In the genomic region with DNA sequence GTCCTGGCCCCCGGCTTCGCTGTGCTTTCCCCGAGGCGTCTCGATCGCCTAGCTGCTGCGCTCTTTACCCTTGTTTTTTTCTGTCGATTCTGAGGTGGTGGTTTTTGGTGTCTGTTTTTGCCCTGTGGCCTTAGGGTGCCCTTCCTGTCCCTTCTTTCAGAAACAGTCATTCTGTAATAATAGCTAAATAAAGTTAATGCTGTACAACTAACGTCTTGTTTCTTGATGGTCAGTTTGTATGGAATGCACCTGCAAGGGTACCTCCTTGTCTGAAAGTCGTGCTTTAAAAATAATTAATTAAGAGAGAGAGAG, we compare ENCODE assay signal across 8 cellular contexts. TPM values are rescaled to one million over a fixed set of nuclear protein-coding genes. Genes with fewer than 3 reads are reported as not detected.
A peak's percentile ranks its signal among the peaks of the same experiment; 100 is the strongest.
DNase-seq lines count a peak whose midpoint lies in the region; ATAC-seq and TF ChIP-seq lines count a peak whose summit lies in the region.

No MANE protein-coding gene starts in this region.

- ATAC-seq in activated T-cell treated with anti-CD3 and anti-CD28 coated beads, Interleukin-2, amount 50 U/mL, for 4 hours, result no peak

- TF ChIP-seq POLR2A in esophagus squamous epithelium (IDR thresholded peaks at IDR 0.05), result no peak

- H3K9me3 ChIP-seq in OCI-LY1 (ENCODE audit: low read length) (no peaks in the 10 kb centered on the region), esophagus squamous epithelium (no peaks in the 10 kb centered on the region), skeletal muscle satellite cell (replicated peaks; ENCODE audit: low read length) (no peaks in the 10 kb centered on the region)

- intact Hi-C loops in esophagus squamous epithelium (cut with DNase I), result no loop called here

- no peaks in the 10 kb centered on the region for H3K9me2 ChIP-seq in OCI-LY1 (ENCODE audit: low read depth, low read length)

- H3F3A ChIP-seq in OCI-LY1 (ENCODE audit: insufficient read depth, low read length), result no peaks in the 10 kb centered on the region

- H4K20me1 ChIP-seq in OCI-LY1 (ENCODE audit: insufficient read depth, low read length), result no peaks in the 10 kb centered on the region; the same call in 1 of the 2 replicates

- H3K27ac ChIP-seq in OCI-LY1 (ENCODE audit: low read depth, low read length, poor library complexity, severe bottlenecking) (peak overlapping the region; percentile 60), esophagus squamous epithelium (peak overlapping the region; percentile 88 to 94 (median 92))

- H3K4me1 ChIP-seq in OCI-LY1 (ENCODE audit: insufficient read depth, low read length, severe bottlenecking) (peaks cover 28% of the 10 kb centered on the region), esophagus squamous epithelium (peaks cover 0 to 39% (median 13%) of the 10 kb centered on the region in 3 donors), skeletal muscle satellite cell (ENCODE audit: control insufficient read depth, insufficient read depth, low read length) (peaks cover 20% of the 10 kb centered on the region)

- DNase-seq in activated T-cell treated with anti-CD3 and anti-CD28 coated beads, Interleukin-2, amount 50 U/mL, for 4 hours, result no peak
- DNase-seq in activated T-cell treated with anti-CD3 and anti-CD28 coated beads for 4 hours (no peak), esophagus squamous epithelium (lab: John Stamatoyannopoulos, UW) (no peak), ACHN (no peak), NCI-H2081 (lab: John Stamatoyannopoulos, UW) (no peak), SHP77 (lab: John Stamatoyannopoulos, UW) (no peak)

- no peak for TF ChIP-seq CTCF in OCI-LY1 (IDR thresholded peaks at IDR 0.05; ENCODE audit: low read length)
- TF ChIP-seq CTCF in esophagus squamous epithelium (IDR thresholded peaks at IDR 0.05), result no peak

- no peaks in the 10 kb centered on the region for H3K27me3 Mint-ChIP-seq in activated T-cell treated with anti-CD3 and anti-CD28 coated beads, Interleukin-2, amount 50 U/mL, for 4 hours (ENCODE audit: low read depth)

- in situ Hi-C loops in ACHN (cut with HindIII; ENCODE audit: low pct_ligation_motif_present, low pct_unique_long_range_greater_than_20kb, low sequenced_read_pairs), result no loop called here

- H3K9ac ChIP-seq in OCI-LY1 (ENCODE audit: low read length) (peak overlapping the region; percentile 98), skeletal muscle satellite cell (ENCODE audit: low read depth, low read length) (peak overlapping the region; percentile 98)

- H3K4me1 Mint-ChIP-seq in activated T-cell treated with anti-CD3 and anti-CD28 coated beads, Interleukin-2, amount 50 U/mL, for 4 hours (ENCODE audit: low read depth), result peaks cover 34% of the 10 kb centered on the region

- H3K27me3 ChIP-seq in OCI-LY1 (ENCODE audit: insufficient read depth, low read length) (no peaks in the 10 kb centered on the region), esophagus squamous epithelium (peaks cover 0 to 7% (median 0%) of the 10 kb centered on the region in 4 donors), skeletal muscle satellite cell (ENCODE audit: control insufficient read depth, insufficient read depth, low read length) (no peaks in the 10 kb centered on the region)

- no peak overlapping the region for H2AFZ ChIP-seq in OCI-LY1 (ENCODE audit: low read length)

- H3K4me3 ChIP-seq in OCI-LY1 (ENCODE audit: low read depth, low read length, poor library complexity, severe bottlenecking) (peak overlapping the region; percentile 96), esophagus squamous epithelium (peak overlapping the region; percentile 70 to 98 (median 81)), skeletal muscle satellite cell (ENCODE audit: low read length) (peak overlapping the region; percentile 98)

- H3K4me3 Mint-ChIP-seq in activated T-cell treated with anti-CD3 and anti-CD28 coated beads, Interleukin-2, amount 50 U/mL, for 4 hours, result peak overlapping the region; percentile 99

- H3K4me2 ChIP-seq in OCI-LY1 (ENCODE audit: low read length), result peak overlapping the region; percentile 90
- H3K4me2 ChIP-seq in skeletal muscle satellite cell (ENCODE audit: low read length), result peak overlapping the region; percentile 78

- H3K36me3 ChIP-seq in OCI-LY1 (ENCODE audit: insufficient read depth, low read length) (peaks cover 30% of the 10 kb centered on the region), esophagus squamous epithelium (peaks cover 0 to 15% (median 0%) of the 10 kb centered on the region in 3 donors), skeletal muscle satellite cell (ENCODE audit: insufficient read depth, low read length) (peaks cover 8% of the 10 kb centered on the region)

- peaks cover 14% of the 10 kb centered on the region for H3K36me3 Mint-ChIP-seq in activated T-cell treated with anti-CD3 and anti-CD28 coated beads, Interleukin-2, amount 50 U/mL, for 4 hours (ENCODE audit: insufficient read depth)

- H3K9me3 Mint-ChIP-seq in activated T-cell treated with anti-CD3 and anti-CD28 coated beads, Interleukin-2, amount 50 U/mL, for 4 hours, result no peaks in the 10 kb centered on the region

- WGBS in esophagus squamous epithelium, 2 donors, result 0 to 1% methylated on average over 10 of the region's 10 CpGs

- H3K79me2 ChIP-seq in OCI-LY1 (ENCODE audit: insufficient read depth, low read length), result peaks cover 53% of the 10 kb centered on the region

RNA-seq across cellular contexts. Expression of gene FIP1L1, which starts 0.7 kb away (rescaled TPM):
- 10 to 100 TPM; 74.8 to 84.5 (median 80.0) TPM for total RNA-seq in activated T-cell treated with anti-CD3 and anti-CD28 coated beads, Interleukin-2, amount 50 U/mL, for 4 hours
- total RNA-seq in esophagus squamous epithelium, result 10 to 100 TPM; 24.8 to 46.0 (median 32.9) TPM
- total RNA-seq in skeletal muscle satellite cell (2012; rRNA removed), result 46.5 and 65.9 TPM in 2 replicates

RNA-seq across cellular contexts. Expression of gene SCFD2, which starts 12.3 kb away (rescaled TPM):
- total RNA-seq in activated T-cell treated with anti-CD3 and anti-CD28 coated beads, Interleukin-2, amount 50 U/mL, for 4 hours, result 10 to 100 TPM; 45.0 to 48.9 (median 46.9) TPM
- total RNA-seq in esophagus squamous epithelium, result 10 to 100 TPM; 14.3 to 37.8 (median 27.7) TPM
- 42.8 and 52.9 TPM in 2 replicates for total RNA-seq in skeletal muscle satellite cell (2012; rRNA removed)
